ENCODE assay signal across 16 cellular contexts in genomic region chr2:24871852-24872323, GRCh38. TPM values are rescaled to one million over a fixed set of nuclear protein-coding genes. Genes with fewer than 3 reads are reported as not detected.
A peak's percentile ranks its signal among the peaks of the same experiment; 100 is the strongest.
DNase-seq lines count a peak whose midpoint lies in the region; ATAC-seq and TF ChIP-seq lines count a peak whose summit lies in the region.
"Had no signal": no experiment of that assay in that cellular context is flagged by ENCODE, and none has a peak within 500 bp of the region (broad histone marks: within the 10 kb centered on the region; RNA-seq: fewer than 3 reads in every experiment).

No MANE protein-coding gene starts in this region.

- DNase-seq in H9 (no peak), cerebellar cortex (ENCODE audit: low spot score) (peak; percentile 74), hepatic stellate cell (ENCODE audit: low spot score) (peak; percentile 73), sciatic nerve (ENCODE audit: low spot score) (peak; percentile 81), NCI-H69 (lab: John Stamatoyannopoulos, UW) (no peak)
- DNase-seq in effector CD8-positive, alpha-beta T cell (lab: John Stamatoyannopoulos, UW), result no peak
- DNase-seq: Calu3; central memory CD4-positive, alpha-beta T cell; foreskin keratinocyte; KG1; NCI-H187; SHP77; T-helper 9 cell had no signal

- H2BK20ac ChIP-seq in H9 (ENCODE audit: low read depth, low read length, poor library complexity, severe bottlenecking), result no peak overlapping the region

- H2BK120ac ChIP-seq in H9 (ENCODE audit: low read depth, low read length, poor library complexity, severe bottlenecking), result no peak overlapping the region

- peaks cover 5% of the 10 kb centered on the region; the same call in 1 of the 2 replicates for H3K4me1 ChIP-seq in H9 (ENCODE audit: insufficient read depth, low read length)
- H3K4me1 ChIP-seq: foreskin keratinocyte had no signal

- H3K4me3 Mint-ChIP-seq in H9, result no peak overlapping the region

- no peak overlapping the region for H3T11ph ChIP-seq in H9 (ENCODE audit: low read length)

- H2AK5ac ChIP-seq in H9 (ENCODE audit: insufficient read length, low read length), result no peak overlapping the region

- ATAC-seq in sciatic nerve (peak; percentile 79), HG02623 (IDR thresholded peaks at IDR 0.05; ENCODE audit: unreplicated experiment) (no peak), GM18867 (IDR thresholded peaks at IDR 0.05; ENCODE audit: unreplicated experiment) (no peak)
- ATAC-seq: foreskin keratinocyte had no signal

- H3K27ac ChIP-seq in H9 (ENCODE audit: insufficient read length, low read depth, low read length), result no peak overlapping the region
- H3K27ac ChIP-seq: foreskin keratinocyte, neutrophil had no signal

- no peaks in the 10 kb centered on the region for H4K20me1 ChIP-seq in H9 (ENCODE audit: control insufficient read depth, insufficient read depth, insufficient read length)

- H2BK5ac ChIP-seq in H9 (ENCODE audit: insufficient read length, low read length), result no peak overlapping the region

- no peak overlapping the region for H2BK15ac ChIP-seq in H9 (ENCODE audit: low read depth, low read length)

- H3K23me2 ChIP-seq in H9 (ENCODE audit: insufficient read length, low read depth, low read length, poor library complexity, severe bottlenecking), result no peaks in the 10 kb centered on the region

- intact Hi-C loops in sciatic nerve (cut with DNase I), result loop anchor here (10.0 kb wide), 1 partner anchor 553 kb away; no protein-coding TSS in a partner anchor

- no peaks in the 10 kb centered on the region for H3K79me1 ChIP-seq in H9 (ENCODE audit: insufficient read depth, low read depth, low read length, poor library complexity, severe bottlenecking)

- H3K9me3 Mint-ChIP-seq in H9, result no peaks in the 10 kb centered on the region

- no peak overlapping the region for H3K4me2 ChIP-seq in H9 (ENCODE audit: insufficient read depth, insufficient read length, low read length)

- peak overlapping the region in 2 of 3 experiments; percentile 61 to 65; a peak in 3 of 7 replicates for H3K27ac Mint-ChIP-seq in H9

- H3K36me3 Mint-ChIP-seq in H9 (ENCODE audit: insufficient read depth in 1 of 3, low read depth in 3 of 3), result peaks cover 8 to 17% (median 8%) of the 10 kb centered on the region in 3 experiments

- TF ChIP-seq CTCF in H9 (conservative IDR thresholded peaks at IDR 0.05), result no peak

- no peak overlapping the region for H2BK12ac ChIP-seq in H9 (ENCODE audit: insufficient read length, low read depth, low read length)

- no peak overlapping the region for H4K5ac ChIP-seq in H9 (ENCODE audit: insufficient read length, low read depth, low read length)

- H3K23ac ChIP-seq in H9 (ENCODE audit: insufficient read length, low read depth, low read length), result no peak overlapping the region

- no CpG with 5 or more reads among the region's 12 CpGs for WGBS in H9 (ENCODE audit: extremely low coverage, insufficient read length, low lambda C conversion rate)

- no peak overlapping the region for H4K8ac ChIP-seq in H9 (replicated peaks; ENCODE audit: insufficient read length, low read depth, low read length)

- H3K27me3 Mint-ChIP-seq in H9 (ENCODE audit: low read depth), result no peaks in the 10 kb centered on the region

- no peaks in the 10 kb centered on the region for H3K27me3 ChIP-seq in H9 (ENCODE audit: insufficient read depth, low read length)
- H3K27me3 ChIP-seq: foreskin keratinocyte, neutrophil had no signal

- no peak overlapping the region for H3K18ac ChIP-seq in H9 (ENCODE audit: insufficient read length, low read depth, low read length)

- no peak overlapping the region for H3K4ac ChIP-seq in H9 (ENCODE audit: low read depth, low read length)

- no peaks in the 10 kb centered on the region for H3K9me3 ChIP-seq in H9 (ENCODE audit: control insufficient read depth, low read depth, low read length)
- H3K9me3 ChIP-seq: neutrophil had no signal

- no peak overlapping the region for H2AFZ ChIP-seq in H9 (ENCODE audit: low read length)

- H4K91ac ChIP-seq in H9 (ENCODE audit: insufficient read length, low read depth, low read length), result no peak overlapping the region

- H3K79me2 ChIP-seq in H9 (ENCODE audit: insufficient read depth, low read length), result no peaks in the 10 kb centered on the region

- H3K14ac ChIP-seq in H9 (ENCODE audit: insufficient read depth, low read length), result no peak overlapping the region

- peaks cover 8 to 13% of the 10 kb centered on the region in 2 experiments for H3K4me1 Mint-ChIP-seq in H9

- no peak overlapping the region for H3K9ac ChIP-seq in H9 (ENCODE audit: extremely low read depth, insufficient read length, low read length)

- H3K56ac ChIP-seq in H9 (ENCODE audit: insufficient read length, low read depth, low read length), result no peak overlapping the region

RNA-seq across cellular contexts. Expression of gene ADCY3, which starts 48.1 kb away (rescaled TPM):
- total RNA-seq in H9 (2021), result 39.5 and 43.0 TPM in 2 replicates
- total RNA-seq in sciatic nerve, result 306 TPM

Comparison
In these comparisons a context has a peak if more than half of its experiments do, and no peak if none do; other contexts are left out.
1. DNase-seq: peak in cerebellar cortex (single experiment), hepatic stellate cell (single experiment) and sciatic nerve (single experiment); none in H9 (single experiment), NCI-H69 (single experiment) and effector CD8-positive, alpha-beta T cell (single experiment).